ENCODE assay signal across 10 cellular contexts in genomic region chr4:48634688-48635308, GRCh38.
"Had no signal": no experiment of that assay in that cellular context is flagged by ENCODE, and none has a peak within 500 bp of the region (broad histone marks: within the 10 kb centered on the region; RNA-seq: fewer than 3 reads in every experiment).

No MANE protein-coding gene starts in this region.

- H3K27me3 ChIP-seq: ascending aorta, heart right ventricle had no signal

- DNase-seq: activated CD8-positive, alpha-beta memory T cell treated with anti-CD3 and anti-CD28 coated beads, Interleukin-2, amount 50 U/mL, for 48 hours; activated CD8-positive, alpha-beta T cell treated with anti-CD3 and anti-CD28 coated beads, Interleukin-2, amount 10 ng/mL, durations not matched to agents 7 days and 5 days; activated naive CD4-positive, alpha-beta T cell; foreskin melanocyte; heart right ventricle; islet precursor cell; midbrain; retina; T-cell had no signal

- H3K4me3 ChIP-seq: ascending aorta, heart right ventricle had no signal

- H3K36me3 ChIP-seq: ascending aorta had no signal

- H3K27ac ChIP-seq: ascending aorta had no signal

- H3K9me3 ChIP-seq: ascending aorta had no signal

- ATAC-seq: activated CD8-positive, alpha-beta T cell treated with anti-CD3 and anti-CD28 coated beads, Interleukin-2, amount 10 ng/mL, durations not matched to agents 7 days and 5 days had no signal
